Comparison of ENCODE assay signal across 23 cellular contexts in the genomic region with DNA sequence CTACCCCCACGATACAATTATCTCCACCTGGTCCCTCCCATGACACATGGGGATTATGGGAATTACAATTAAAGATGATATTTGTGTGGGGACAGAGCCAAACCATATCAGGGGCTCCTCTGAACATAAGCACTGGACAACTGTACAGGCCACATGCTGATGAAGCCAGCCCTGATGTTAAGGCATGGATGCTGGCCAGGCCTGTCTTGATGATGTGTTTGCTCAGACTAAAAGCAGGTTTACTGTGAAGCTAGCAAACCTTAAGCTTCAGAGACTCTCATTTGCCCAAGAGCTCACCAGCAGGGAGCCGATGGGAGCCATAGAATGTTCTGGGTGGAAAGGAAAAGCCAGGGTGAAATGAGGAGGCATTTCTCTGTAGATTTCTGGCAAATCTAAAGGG.
A peak's percentile ranks its signal among the peaks of the same experiment; 100 is the strongest.
DNase-seq lines count a peak whose midpoint lies in the region; ATAC-seq, FAIRE-seq and TF ChIP-seq lines count a peak whose summit lies in the region.
"Had no signal": no experiment of that assay in that cellular context is flagged by ENCODE, and none has a peak within 500 bp of the region (broad histone marks: within the 10 kb centered on the region; RNA-seq: fewer than 3 reads in every experiment).

No MANE protein-coding gene starts in this region.

- H3K4me1 ChIP-seq in liver (ENCODE audit: control insufficient read depth in 4 of 4, insufficient read depth in 4 of 4, low read length in 3 of 4) (peaks cover 0 to 43% (median 24%) of the 10 kb centered on the region in 4 donors), HepG2 (ENCODE audit: insufficient read depth, low read length) (peaks cover 27% of the 10 kb centered on the region), body of pancreas (peaks cover 14% of the 10 kb centered on the region), endocrine pancreas (ENCODE audit: control insufficient read depth, insufficient read depth, low read length) (peaks cover 7% of the 10 kb centered on the region), pancreas (peaks cover 8 to 14% (median 12%) of the 10 kb centered on the region in 3 donors), right cardiac atrium (ENCODE audit: control insufficient read depth, insufficient read depth, low read length) (no peaks in the 10 kb centered on the region)
- H3K4me1 ChIP-seq: BLaER1, Caco-2 had no signal

- CTCF ChIA-PET in HepG2 (lab: Yijun Ruan, JAX; ENCODE audit: low intra/inter-chr PET ratio, low total read pairs), result no interaction called here

- POLR2A ChIA-PET in HepG2 (lab: Yijun Ruan, JAX), result no interaction called here

- FAIRE-seq in HepG2 (lab: Jason Lieb, UNC) (no peak), pancreas (lab: Jason Lieb, UNC) (no peak)
- FAIRE-seq: A204.1, G401.6, GM12878, GM18507 had no signal

- in situ Hi-C loops in HepG2 (cut with HindIII; ENCODE audit: extremely low pct_ligation_motif_present, low pct_unique_long_range_greater_than_20kb), result no loop called here
- in situ Hi-C loops in GM13977 (cut with MboI; ENCODE audit: low pct_unique_long_range_greater_than_20kb, low sequenced_read_pairs, unreplicated experiment), result no loop called here

- H3K27me3 ChIP-seq in liver (ENCODE audit: control insufficient read depth in 4 of 4, insufficient read depth in 4 of 4, low read length in 3 of 4), result no peaks in the 10 kb centered on the region
- H3K27me3 ChIP-seq in HepG2 (ENCODE audit: control insufficient read depth in 1 of 2, insufficient read depth in 2 of 2, low read length in 2 of 2), result no peaks in the 10 kb centered on the region; a peak in 1 of 5 replicates
- H3K27me3 ChIP-seq in body of pancreas, result no peaks in the 10 kb centered on the region
- H3K27me3 ChIP-seq in endocrine pancreas (ENCODE audit: control insufficient read depth, insufficient read depth, low read length), result no peaks in the 10 kb centered on the region
- no peaks in the 10 kb centered on the region for H3K27me3 ChIP-seq in pancreas
- H3K27me3 ChIP-seq in right cardiac atrium (ENCODE audit: control insufficient read depth, insufficient read depth), result no peaks in the 10 kb centered on the region
- H3K27me3 ChIP-seq: BLaER1 had no signal

- no peak overlapping the region for H3K4me2 ChIP-seq in HepG2 (ENCODE audit: low read depth, low read length)
- H3K4me2 ChIP-seq: BLaER1 had no signal

- TF ChIP-seq RAD21 in liver (IDR thresholded peaks at IDR 0.05) (no peak), HepG2 (CRISPR knock-in tag; IDR thresholded peaks at IDR 0.05) (no peak)

- H4K20me1 ChIP-seq in HepG2 (ENCODE audit: insufficient read depth, low read length), result no peaks in the 10 kb centered on the region
- H4K20me1 ChIP-seq: BLaER1 had no signal

- no peaks in the 10 kb centered on the region for H3K9me3 ChIP-seq in liver (ENCODE audit: control insufficient read depth in 4 of 4, low read length in 3 of 4)
- H3K9me3 ChIP-seq in HepG2 (ENCODE audit: low read length), result peaks cover 3% of the 10 kb centered on the region; the same call in 1 of the 2 replicates
- H3K9me3 ChIP-seq in body of pancreas, result no peaks in the 10 kb centered on the region
- H3K9me3 ChIP-seq in endocrine pancreas (ENCODE audit: control insufficient read depth, low read length), result no peaks in the 10 kb centered on the region
- no peaks in the 10 kb centered on the region for H3K9me3 ChIP-seq in pancreas
- H3K9me3 ChIP-seq in right cardiac atrium (ENCODE audit: control insufficient read depth, low read length), result no peaks in the 10 kb centered on the region
- H3K9me3 ChIP-seq: BLaER1, Caco-2 had no signal

- TF ChIP-seq POLR2A in HepG2 (IDR thresholded peaks at IDR 0.05; ENCODE audit: insufficient read depth in 1 of 2, low read depth in 2 of 2, low read length in 2 of 2) (no peak), body of pancreas (IDR thresholded peaks at IDR 0.05) (no peak)

- TF ChIP-seq EP300 in HepG2 (IDR thresholded peaks at IDR 0.05; ENCODE audit: low read depth in 2 of 2, low read length in 2 of 2), result no peak
- TF ChIP-seq EP300 in HepG2 (CRISPR knock-in tag; IDR thresholded peaks at IDR 0.05; ENCODE audit: borderline replicate concordance), result no peak

- DNase-seq in HepG2 (ENCODE audit: low spot score) (no peak), body of pancreas (peak in 3 of 4 donors; percentile 22 to 60 (median 46)), pancreas (peak in 2 of 6 donors; percentile 16 to 39), right cardiac atrium (no peak), GM13977 (ENCODE audit: low spot score) (no peak)
- DNase-seq in effector CD4-positive, alpha-beta T cell, result no peak
- DNase-seq: Caco-2; CD4-positive, CD25-positive, alpha-beta regulatory T cell; CD8-positive, alpha-beta T cell; DMS153; DND-41; GM23248; H9 had no signal

- H3K4me3 ChIP-seq in liver (ENCODE audit: low read depth in 1 of 3, low read length in 3 of 3), result no peak overlapping the region
- H3K4me3 ChIP-seq in HepG2 (replicated peaks in 1 of 3; ENCODE audit: insufficient read depth in 1 of 3, low read depth in 2 of 3, low read length in 3 of 3), result no peak overlapping the region
- no peak overlapping the region for H3K4me3 ChIP-seq in body of pancreas
- H3K4me3 ChIP-seq in endocrine pancreas (ENCODE audit: control insufficient read depth, insufficient read depth, low read length), result no peak overlapping the region
- H3K4me3 ChIP-seq in pancreas, result no peak overlapping the region
- H3K4me3 ChIP-seq in right cardiac atrium (ENCODE audit: low read length), result no peak overlapping the region
- H3K4me3 ChIP-seq: BLaER1, GM12878, GM23248 had no signal

- BruUV-seq in HepG2 (replicated peaks; lab: Mats Ljungman, UMichigan), result no TSS peak

- intact Hi-C loops in HepG2 (cut with micrococcal nuclease; ENCODE audit: unreplicated experiment) (no loop called here), body of pancreas (cut with DNase I) (no loop called here), pancreas (cut with DNase I) (no loop called here), right cardiac atrium (cut with DNase I) (no loop called here)

- H3K9ac ChIP-seq in liver (ENCODE audit: low read depth in 1 of 2, low read length in 2 of 2) (peak overlapping the region in 1 of 2 donors; percentile 72), HepG2 (ENCODE audit: insufficient read depth, low read depth, low read length) (no peak overlapping the region), endocrine pancreas (ENCODE audit: control insufficient read depth, insufficient read depth, low read length) (peak overlapping the region; percentile 7)
- H3K9ac ChIP-seq: BLaER1, GM23248 had no signal

- ATAC-seq in HepG2, result no peak
- no peak for ATAC-seq in body of pancreas
- ATAC-seq in pancreas, result peak; percentile 66 to 79 (median 73)
- ATAC-seq in right cardiac atrium, result no peak
- ATAC-seq: CD8-positive, alpha-beta T cell; GM12878; HCT116 had no signal

- H3K36me3 ChIP-seq in liver (ENCODE audit: control insufficient read depth in 4 of 4, insufficient read depth in 3 of 4, low read depth in 1 of 4, low read length in 3 of 4), result no peaks in the 10 kb centered on the region
- no peaks in the 10 kb centered on the region for H3K36me3 ChIP-seq in HepG2 (replicated peaks in 1 of 2; ENCODE audit: control insufficient read depth in 1 of 2, insufficient read depth in 2 of 2, low read length in 2 of 2)
- H3K36me3 ChIP-seq in body of pancreas (replicated peaks in 1 of 2; ENCODE audit: insufficient read depth in 1 of 2, low read depth in 2 of 2), result no peaks in the 10 kb centered on the region
- H3K36me3 ChIP-seq in endocrine pancreas (ENCODE audit: control insufficient read depth, insufficient read depth, low read length), result no peaks in the 10 kb centered on the region
- no peaks in the 10 kb centered on the region for H3K36me3 ChIP-seq in pancreas
- H3K36me3 ChIP-seq: BLaER1 had no signal

- H2AFZ ChIP-seq in HepG2 (ENCODE audit: low read length), result no peak overlapping the region
- H2AFZ ChIP-seq: GM23248 had no signal

- TF ChIP-seq CTCF in liver (IDR thresholded peaks at IDR 0.05; ENCODE audit: low read depth, low read length, missing input control) (no peak), HepG2 (CRISPR knock-in tag; IDR thresholded peaks at IDR 0.05) (no peak), body of pancreas (IDR thresholded peaks at IDR 0.05) (no peak), pancreas (IDR thresholded peaks at IDR 0.05) (no peak), GM13977 (IDR thresholded peaks at IDR 0.05; ENCODE audit: extremely low read depth, insufficient read depth, missing control alignments) (no peak)

- H3K27ac ChIP-seq in liver (ENCODE audit: low read depth in 1 of 2, low read length in 2 of 2) (peak overlapping the region; percentile 87 to 91), HepG2 (ENCODE audit: extremely low read length, insufficient read depth, low read length) (no peak overlapping the region), body of pancreas (peak overlapping the region in 2 of 4 donors; percentile 8 to 53), pancreas (peak overlapping the region in 1 of 4 donors; percentile 1), right cardiac atrium (ENCODE audit: low read length) (no peak overlapping the region)
- H3K27ac ChIP-seq: 22Rv1, BLaER1, C4-2B, GM23248 had no signal

- 69% methylated on average over 2 of the region's 2 CpGs for WGBS in liver
- 20% methylated on average over 2 of the region's 2 CpGs for whole genome bisulfite sequencing in HepG2 (ENCODE audit: low lambda C conversion rate)
- WGBS in body of pancreas, 2 donors, result 60 to 61% methylated on average over 2 of the region's 2 CpGs
- whole genome bisulfite sequencing in pancreas, 2 donors, result 53 to 57% methylated on average over 2 of the region's 2 CpGs
- 71% methylated on average over 2 of the region's 2 CpGs for WGBS in right cardiac atrium

- no peaks in the 10 kb centered on the region for H3K79me2 ChIP-seq in HepG2 (ENCODE audit: insufficient read depth, low read length)

TF ChIP-seq in liver, 16 proteins besides CTCF, POLR2A, EP300 and RAD21 (continues in another document):
- TF ChIP-seq, protein P1, sequence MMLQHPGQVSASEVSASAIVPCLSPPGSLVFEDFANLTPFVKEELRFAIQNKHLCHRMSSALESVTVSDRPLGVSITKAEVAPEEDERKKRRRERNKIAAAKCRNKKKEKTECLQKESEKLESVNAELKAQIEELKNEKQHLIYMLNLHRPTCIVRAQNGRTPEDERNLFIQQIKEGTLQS (IDR thresholded peaks at IDR 0.05), result no peak
- no peak for TF ChIP-seq EGR1 (IDR thresholded peaks at IDR 0.05; ENCODE audit: low read depth in 2 of 2)

TF ChIP-seq in HepG2, 621 proteins besides CTCF, POLR2A, EP300 and RAD21:
- no peak for TF ChIP-seq TAF1 (CRISPR knock-in tag; IDR thresholded peaks at IDR 0.05)

Comparison
In these comparisons a context has a peak if more than half of its experiments do, and no peak if none do; other contexts are left out.
1. H3K27ac ChIP-seq: peak in liver (2 of 2); none in HepG2 (single experiment) and right cardiac atrium (single experiment).
2. ATAC-seq: peak in pancreas (4 of 4); none in HepG2 (single experiment), body of pancreas (single experiment) and right cardiac atrium (0 of 2).
3. DNase-seq: peak in body of pancreas (3 of 4); none in HepG2 (single experiment), right cardiac atrium (0 of 3), effector CD4-positive, alpha-beta T cell (single experiment) and GM13977 (single experiment).